Comparison of ENCODE assay signal across 27 cellular contexts in genomic region chr16:12168054-12169018, GRCh38.
DNase-seq lines count a peak whose midpoint lies in the region; ATAC-seq lines count a peak whose summit lies in the region.
"Had no signal": no experiment of that assay in that cellular context is flagged by ENCODE, and none has a peak within 500 bp of the region (broad histone marks: within the 10 kb centered on the region; RNA-seq: fewer than 3 reads in every experiment).

No MANE protein-coding gene starts in this region.

- POLR2A ChIA-PET in activated CD4-positive, alpha-beta T cell treated with anti-CD3 and anti-CD28 coated beads for 36 hours (lab: Charles Lee) = interaction anchor here (0.7 kb wide), 1 partner anchor 14 kb away, joined by 3 read pairs; no protein-coding TSS in a partner anchor

- no peaks in the 10 kb centered on the region for H3K9me3 Mint-ChIP-seq in activated CD4-positive, alpha-beta T cell treated with anti-CD3 and anti-CD28 coated beads for 36 hours (ENCODE audit: low read depth)
- H3K9me3 Mint-ChIP-seq: activated naive CD4-positive, alpha-beta T cell treated with anti-CD3 and anti-CD28 coated beads, Interleukin-2, amount 50 U/mL, for 72 hours; central memory CD8-positive, alpha-beta T cell; neural crest cell had no signal

- ATAC-seq in activated CD4-positive, alpha-beta T cell treated with anti-CD3 and anti-CD28 coated beads for 36 hours = peak; percentile 42
- ATAC-seq in GM18519 (IDR thresholded peaks at IDR 0.05; ENCODE audit: low FRiP score, unreplicated experiment) = no peak
- ATAC-seq: activated CD8-positive, alpha-beta memory T cell treated with anti-CD3 and anti-CD28 coated beads, Interleukin-2, amount 10 ng/mL, durations not matched to agents 7 days and 5 days; lower lobe of right lung; mucosa of descending colon; stimulated activated memory B cell treated with anti-CD40 and anti-IgM and Interleukin-4, amounts not matched to agents 10 μg/mL and 1 μg/mL and 100 μg/mL, for 72 hours had no signal

- no peak overlapping the region for H3K4me3 Mint-ChIP-seq in activated CD4-positive, alpha-beta T cell treated with anti-CD3 and anti-CD28 coated beads for 36 hours
- H3K4me3 Mint-ChIP-seq: activated CD8-positive, alpha-beta memory T cell treated with anti-CD3 and anti-CD28 coated beads, Interleukin-2, amount 10 ng/mL, durations not matched to agents 7 days and 5 days; central memory CD8-positive, alpha-beta T cell; immature natural killer cell; neural crest cell; stimulated activated memory B cell treated with anti-CD40 and anti-IgM and Interleukin-4, amounts not matched to agents 10 μg/mL and 1 μg/mL and 100 μg/mL, for 72 hours had no signal

- H3K27me3 Mint-ChIP-seq in activated CD4-positive, alpha-beta T cell treated with anti-CD3 and anti-CD28 coated beads for 36 hours = no peaks in the 10 kb centered on the region
- H3K27me3 Mint-ChIP-seq: activated CD8-positive, alpha-beta memory T cell treated with anti-CD3 and anti-CD28 coated beads, Interleukin-2, amount 10 ng/mL, durations not matched to agents 7 days and 5 days; central memory CD8-positive, alpha-beta T cell; stimulated activated memory B cell treated with anti-CD40 and anti-IgM and Interleukin-4, amounts not matched to agents 10 μg/mL and 1 μg/mL and 100 μg/mL, for 72 hours had no signal

- H3K4me1 Mint-ChIP-seq in activated CD4-positive, alpha-beta T cell treated with anti-CD3 and anti-CD28 coated beads for 36 hours = peaks cover 4% of the 10 kb centered on the region
- H3K4me1 Mint-ChIP-seq: activated CD8-positive, alpha-beta memory T cell treated with anti-CD3 and anti-CD28 coated beads, Interleukin-2, amount 10 ng/mL, durations not matched to agents 7 days and 5 days; immature natural killer cell had no signal

- CTCF ChIA-PET in activated CD4-positive, alpha-beta T cell treated with anti-CD3 and anti-CD28 coated beads for 36 hours (lab: Charles Lee) = interaction anchor here (1.3 kb wide), 1 partner anchor 73 kb away, joined by 5 read pairs; no protein-coding TSS in a partner anchor

- H3K36me3 Mint-ChIP-seq in activated CD4-positive, alpha-beta T cell treated with anti-CD3 and anti-CD28 coated beads for 36 hours (ENCODE audit: low read depth) = no peaks in the 10 kb centered on the region
- H3K36me3 Mint-ChIP-seq: activated CD8-positive, alpha-beta memory T cell treated with anti-CD3 and anti-CD28 coated beads, Interleukin-2, amount 10 ng/mL, durations not matched to agents 7 days and 5 days; activated naive CD4-positive, alpha-beta T cell treated with anti-CD3 and anti-CD28 coated beads, Interleukin-2, amount 50 U/mL, for 72 hours had no signal

- DNase-seq in activated CD4-positive, alpha-beta T cell treated with anti-CD3 and anti-CD28 coated beads for 36 hours = peak; percentile 25
- no peak for DNase-seq in activated CD4-positive, alpha-beta T cell treated with anti-CD3 and anti-CD28 coated beads, Interleukin-2, amount 50 U/mL, for 1 hour
- DNase-seq in NCI-H2107 (lab: John Stamatoyannopoulos, UW) = peak; percentile 21
- DNase-seq in foreskin melanocyte = peak; percentile 59
- peak in 39 of 56 donors; percentile 14 to 88 (median 54) for DNase-seq in nucleus accumbens (lab: John Stamatoyannopoulos, UW)
- no peak for DNase-seq in activated effector memory CD4-positive, alpha-beta T cell treated with Interleukin-2 at 50 U/mL for 16 hours
- DNase-seq in T-helper 2 cell = no peak
- DNase-seq: 8988T; activated CD8-positive, alpha-beta memory T cell treated with anti-CD3 and anti-CD28 coated beads, Interleukin-2, amount 10 ng/mL, durations not matched to agents 7 days and 5 days; DMS79; GOT3; hippocampal formation; immature natural killer cell; KG1; lower lobe of right lung; MM.1S; NCI-H1417 treated with DMSO at 0.1 percent for 48 hours; NCI-H2227 treated with DMSO at 0.1 percent for 48 hours; NCI-H69; stimulated activated CD4-positive, alpha-beta T cell treated with anti-CD3 and anti-CD28 coated beads, Interleukin-2, amount 100 ng/mL, for 48 hours; T-helper 1 cell had no signal

- no peak overlapping the region for H3K27ac Mint-ChIP-seq in activated CD4-positive, alpha-beta T cell treated with anti-CD3 and anti-CD28 coated beads for 36 hours
- H3K27ac Mint-ChIP-seq: activated CD8-positive, alpha-beta memory T cell treated with anti-CD3 and anti-CD28 coated beads, Interleukin-2, amount 10 ng/mL, durations not matched to agents 7 days and 5 days; activated naive CD4-positive, alpha-beta T cell treated with anti-CD3 and anti-CD28 coated beads, Interleukin-2, amount 50 U/mL, for 72 hours; immature natural killer cell; stimulated activated memory B cell treated with anti-CD40 and anti-IgM and Interleukin-4, amounts not matched to agents 10 μg/mL and 1 μg/mL and 100 μg/mL, for 72 hours had no signal

- intact Hi-C loops in activated CD4-positive, alpha-beta T cell treated with anti-CD3 and anti-CD28 coated beads for 36 hours (cut with DNase I, micrococcal nuclease) = no loop called here

Comparison
In these comparisons a context has a peak if more than half of its experiments do, and no peak if none do; other contexts are left out.
1. DNase-seq: peak in activated CD4-positive, alpha-beta T cell treated with anti-CD3 and anti-CD28 coated beads for 36 hours (single experiment), NCI-H2107 (single experiment), foreskin melanocyte (single experiment) and nucleus accumbens (39 of 56); none in activated CD4-positive, alpha-beta T cell treated with anti-CD3 and anti-CD28 coated beads, Interleukin-2, amount 50 U/mL, for 1 hour (single experiment), activated effector memory CD4-positive, alpha-beta T cell treated with Interleukin-2 at 50 U/mL for 16 hours (single experiment) and T-helper 2 cell (0 of 5).